ENCODE assay signal across 22 cellular contexts in the genomic region with DNA sequence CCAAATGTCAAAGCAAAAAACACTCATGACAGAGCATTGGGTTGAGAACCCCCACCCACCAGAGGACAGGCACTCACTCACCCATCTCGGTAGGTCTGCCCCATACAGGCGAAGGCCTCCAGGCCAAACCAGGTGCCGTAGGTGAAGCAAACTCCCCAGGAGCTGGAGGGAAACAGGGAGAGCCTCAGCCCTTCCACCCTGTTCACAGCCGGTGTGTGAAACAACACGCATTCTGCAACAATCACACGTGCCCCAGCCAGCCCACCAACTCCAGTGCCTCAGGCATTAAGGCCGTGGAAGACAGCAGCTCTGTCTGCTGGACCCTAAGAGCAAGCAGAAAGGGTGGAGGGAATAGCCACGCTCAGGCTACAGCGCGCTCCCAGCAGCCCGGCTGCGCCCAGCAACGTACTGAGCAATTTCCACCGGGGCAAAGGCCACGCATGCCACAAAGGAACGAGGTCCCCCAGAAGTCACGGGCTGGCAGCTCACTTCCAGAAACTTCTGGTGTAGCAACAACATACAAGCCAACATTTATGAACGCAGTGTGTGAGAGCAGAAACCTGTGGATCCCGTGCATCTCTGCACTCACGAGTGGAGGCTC. TPM values are rescaled to one million over a fixed set of nuclear protein-coding genes. Genes with fewer than 3 reads are reported as not detected.
A peak's percentile ranks its signal among the peaks of the same experiment; 100 is the strongest.
DNase-seq lines count a peak whose midpoint lies in the region; ATAC-seq and TF ChIP-seq lines count a peak whose summit lies in the region.
"Had no signal": no experiment of that assay in that cellular context is flagged by ENCODE, and none has a peak within 500 bp of the region (broad histone marks: within the 10 kb centered on the region; RNA-seq: fewer than 3 reads in every experiment).

No MANE protein-coding gene starts in this region.

- no peak for ATAC-seq in activated CD8-positive, alpha-beta memory T cell treated with anti-CD3 and anti-CD28 coated beads, Interleukin-2, amount 10 ng/mL, durations not matched to agents 7 days and 5 days
- ATAC-seq in T-helper 17 cell (no peak), lower lobe of right lung (peak in 1 of 2 donors; percentile 26), GM21717 (IDR thresholded peaks at IDR 0.05; ENCODE audit: unreplicated experiment) (no peak)
- ATAC-seq: right cardiac atrium; stimulated activated naive CD8-positive, alpha-beta T cell treated with anti-CD3 and anti-CD28 coated beads, Interleukin-15, Interleukin-2, amounts not matched to agents 100 U/mL and 50 U/mL, for 24 hours had no signal

- H3K27ac ChIP-seq in lower lobe of right lung: no peak overlapping the region
- no peak overlapping the region for H3K27ac ChIP-seq in suprapubic skin
- H3K27ac ChIP-seq: cardiac muscle cell, thyroid gland had no signal

- DNase-seq in activated CD8-positive, alpha-beta memory T cell treated with anti-CD3 and anti-CD28 coated beads for 24 hours: peak; percentile 15
- DNase-seq in activated CD8-positive, alpha-beta memory T cell treated with anti-CD3 and anti-CD28 coated beads, Interleukin-2, amount 10 ng/mL, durations not matched to agents 7 days and 5 days: no peak
- DNase-seq in T-helper 17 cell (no peak), lower lobe of right lung (peak; percentile 16), suprapubic skin (ENCODE audit: low spot score in 2 of 2) (peak; percentile 44 to 45), cerebellum (ENCODE audit: low spot score) (no peak), GM19238 (ENCODE audit: insufficient read length, low spot score) (no peak)
- DNase-seq: activated CD4-positive, alpha-beta memory T cell treated with anti-CD3 and anti-CD28 coated beads, Interleukin-2, amount 10 ng/mL, durations not matched to agents 7 days and 5 days; activated naive CD4-positive, alpha-beta T cell treated with anti-CD3 and anti-CD28 coated beads for 36 hours; dermis blood vessel endothelial cell; GDM1; HFFc6; NCI-H1105; NCI-H1930; NCI-H226; stimulated activated naive CD8-positive, alpha-beta T cell treated with anti-CD3 and anti-CD28 coated beads, Interleukin-15, Interleukin-2, amounts not matched to agents 100 U/mL and 50 U/mL, for 24 hours had no signal

- no peaks in the 10 kb centered on the region for H3K4me1 Mint-ChIP-seq in activated CD8-positive, alpha-beta memory T cell treated with anti-CD3 and anti-CD28 coated beads, Interleukin-2, amount 10 ng/mL, durations not matched to agents 7 days and 5 days
- H3K4me1 Mint-ChIP-seq in T-helper 17 cell: peaks cover 2% of the 10 kb centered on the region
- H3K4me1 Mint-ChIP-seq: activated CD4-positive, alpha-beta memory T cell treated with anti-CD3 and anti-CD28 coated beads, Interleukin-2, amount 10 ng/mL, durations not matched to agents 7 days and 5 days; memory B cell had no signal

- no peak for TF ChIP-seq EP300 in suprapubic skin (IDR thresholded peaks at IDR 0.05)

- no peaks in the 10 kb centered on the region for H3K4me1 ChIP-seq in lower lobe of right lung
- H3K4me1 ChIP-seq in suprapubic skin: peaks cover 9% of the 10 kb centered on the region
- H3K4me1 ChIP-seq: thyroid gland had no signal

- no peak overlapping the region for H3K27ac Mint-ChIP-seq in activated CD8-positive, alpha-beta memory T cell treated with anti-CD3 and anti-CD28 coated beads, Interleukin-2, amount 10 ng/mL, durations not matched to agents 7 days and 5 days
- peak overlapping the region; percentile 41 for H3K27ac Mint-ChIP-seq in T-helper 17 cell
- H3K27ac Mint-ChIP-seq: activated CD4-positive, alpha-beta memory T cell treated with anti-CD3 and anti-CD28 coated beads, Interleukin-2, amount 10 ng/mL, durations not matched to agents 7 days and 5 days; activated naive CD4-positive, alpha-beta T cell treated with anti-CD3 and anti-CD28 coated beads for 36 hours; CD8-positive, alpha-beta memory T cell; HFFc6; memory B cell had no signal

- H3K36me3 ChIP-seq in lower lobe of right lung (peaks cover 85% of the 10 kb centered on the region), suprapubic skin (peaks cover 87% of the 10 kb centered on the region)

- no peak overlapping the region for H3K4me3 Mint-ChIP-seq in activated CD8-positive, alpha-beta memory T cell treated with anti-CD3 and anti-CD28 coated beads, Interleukin-2, amount 10 ng/mL, durations not matched to agents 7 days and 5 days
- no peak overlapping the region for H3K4me3 Mint-ChIP-seq in T-helper 17 cell
- H3K4me3 Mint-ChIP-seq: activated CD4-positive, alpha-beta memory T cell treated with anti-CD3 and anti-CD28 coated beads, Interleukin-2, amount 10 ng/mL, durations not matched to agents 7 days and 5 days; activated naive CD4-positive, alpha-beta T cell treated with anti-CD3 and anti-CD28 coated beads for 36 hours; CD8-positive, alpha-beta memory T cell; HFFc6; memory B cell had no signal

- intact Hi-C loops in lower lobe of right lung (cut with DNase I): no loop called here

- H3K27me3 ChIP-seq in lower lobe of right lung (ENCODE audit: low read depth) (no peaks in the 10 kb centered on the region), suprapubic skin (no peaks in the 10 kb centered on the region)
- H3K27me3 ChIP-seq: cardiac muscle cell, thyroid gland had no signal

- CTCF ChIA-PET in activated CD8-positive, alpha-beta memory T cell treated with anti-CD3 and anti-CD28 coated beads, Interleukin-2, amount 10 ng/mL, durations not matched to agents 7 days and 5 days (lab: Charles Lee): no interaction called here

- H3K4me3 ChIP-seq in lower lobe of right lung: no peak overlapping the region
- no peak overlapping the region for H3K4me3 ChIP-seq in suprapubic skin
- H3K4me3 ChIP-seq: cardiac muscle cell, thyroid gland had no signal

- H3K36me3 Mint-ChIP-seq in activated CD8-positive, alpha-beta memory T cell treated with anti-CD3 and anti-CD28 coated beads, Interleukin-2, amount 10 ng/mL, durations not matched to agents 7 days and 5 days: peaks cover 30% of the 10 kb centered on the region
- H3K36me3 Mint-ChIP-seq in T-helper 17 cell (ENCODE audit: low read depth): peaks cover 3% of the 10 kb centered on the region

- no peak for TF ChIP-seq POLR2A in suprapubic skin (IDR thresholded peaks at IDR 0.05)

- no peak for TF ChIP-seq CTCF in lower lobe of right lung (IDR thresholded peaks at IDR 0.05)
- TF ChIP-seq CTCF in suprapubic skin (IDR thresholded peaks at IDR 0.05): no peak

- H3K27me3 Mint-ChIP-seq in activated CD8-positive, alpha-beta memory T cell treated with anti-CD3 and anti-CD28 coated beads, Interleukin-2, amount 10 ng/mL, durations not matched to agents 7 days and 5 days: no peaks in the 10 kb centered on the region
- no peaks in the 10 kb centered on the region for H3K27me3 Mint-ChIP-seq in T-helper 17 cell
- H3K27me3 Mint-ChIP-seq: activated CD4-positive, alpha-beta memory T cell treated with anti-CD3 and anti-CD28 coated beads, Interleukin-2, amount 10 ng/mL, durations not matched to agents 7 days and 5 days; CD8-positive, alpha-beta memory T cell; memory B cell had no signal

- 92% methylated on average over 20 of the region's 20 CpGs for WGBS in suprapubic skin

- no peaks in the 10 kb centered on the region for H3K9me3 Mint-ChIP-seq in activated CD8-positive, alpha-beta memory T cell treated with anti-CD3 and anti-CD28 coated beads, Interleukin-2, amount 10 ng/mL, durations not matched to agents 7 days and 5 days (ENCODE audit: low read depth)
- H3K9me3 Mint-ChIP-seq: activated naive CD4-positive, alpha-beta T cell treated with anti-CD3 and anti-CD28 coated beads for 36 hours; CD8-positive, alpha-beta memory T cell; HFFc6; memory B cell had no signal

- H3K9me3 ChIP-seq in T-helper 17 cell (ENCODE audit: control insufficient read depth, low read length, poor library complexity, severe bottlenecking) (no peaks in the 10 kb centered on the region), lower lobe of right lung (no peaks in the 10 kb centered on the region), suprapubic skin (no peaks in the 10 kb centered on the region)
- H3K9me3 ChIP-seq: thyroid gland had no signal

RNA-seq across cellular contexts. Expression of gene SPATC1L, which starts 11.4 kb away (rescaled TPM):
- 1 to 10 TPM; 4.2 to 4.8 TPM for total RNA-seq in activated CD8-positive, alpha-beta memory T cell treated with anti-CD3 and anti-CD28 coated beads, Interleukin-2, amount 10 ng/mL, durations not matched to agents 7 days and 5 days
- total RNA-seq in T-helper 17 cell: 1 to 10 TPM; 2.6 to 3.1 TPM
- 8.6 TPM for total RNA-seq in lower lobe of right lung
- 10 to 100 TPM in 2 of 4 donors, 1 to 10 TPM in 2; 2.5 to 15.0 (median 6.9) TPM for total RNA-seq in suprapubic skin
- 6.0 TPM for total RNA-seq in cerebellum

RNA-seq across cellular contexts. Expression of gene LSS, which starts 32.9 kb away (rescaled TPM):
- total RNA-seq in activated CD8-positive, alpha-beta memory T cell treated with anti-CD3 and anti-CD28 coated beads, Interleukin-2, amount 10 ng/mL, durations not matched to agents 7 days and 5 days: 10 to 100 TPM; 44.9 to 49.5 TPM
- total RNA-seq in T-helper 17 cell (10 to 100 TPM; 31.1 to 36.8 TPM), lower lobe of right lung (91.0 TPM), suprapubic skin (100 to 1,000 TPM; 128 to 251 (median 164) TPM), cerebellum (64.2 TPM)

RNA-seq across cellular contexts. Expression of gene FTCD, which starts 40.3 kb away (rescaled TPM):
- total RNA-seq in activated CD8-positive, alpha-beta memory T cell treated with anti-CD3 and anti-CD28 coated beads, Interleukin-2, amount 10 ng/mL, durations not matched to agents 7 days and 5 days: not detected
- 1 to 10 TPM in 1 of 2 donors, not detected in 1; 1.1 TPM for total RNA-seq in T-helper 17 cell
- 1.5 TPM for total RNA-seq in lower lobe of right lung
- total RNA-seq in suprapubic skin: not detected
- 0.73 TPM for total RNA-seq in cerebellum
- total RNA-seq: activated naive CD4-positive, alpha-beta T cell treated with anti-CD3 and anti-CD28 coated beads for 36 hours; CD8-positive, alpha-beta memory T cell had no signal

Comparison
In these comparisons a context has a peak if more than half of its experiments do, and no peak if none do; other contexts are left out.
1. DNase-seq: peak in activated CD8-positive, alpha-beta memory T cell treated with anti-CD3 and anti-CD28 coated beads for 24 hours (single experiment), lower lobe of right lung (single experiment) and suprapubic skin (2 of 2); none in activated CD8-positive, alpha-beta memory T cell treated with anti-CD3 and anti-CD28 coated beads, Interleukin-2, amount 10 ng/mL, durations not matched to agents 7 days and 5 days (single experiment), T-helper 17 cell (0 of 3), cerebellum (single experiment) and GM19238 (single experiment).